ENCODE assay signal across 8 cellular contexts in genomic region chr17:75864448-75864871, GRCh38. TPM values are rescaled to one million over a fixed set of nuclear protein-coding genes. Genes with fewer than 3 reads are reported as not detected.
DNase-seq lines count a peak whose midpoint lies in the region; ATAC-seq, FAIRE-seq and TF ChIP-seq lines count a peak whose summit lies in the region.

No MANE protein-coding gene starts in this region.

- H4K20me1 ChIP-seq in Karpas-422 (ENCODE audit: insufficient read depth, low read depth, low read length) (no peaks in the 10 kb centered on the region), astrocyte (ENCODE audit: insufficient read depth, low read length) (no peaks in the 10 kb centered on the region)

- H3K79me2 ChIP-seq in Karpas-422 (ENCODE audit: low read length) = no peaks in the 10 kb centered on the region
- H3K79me2 ChIP-seq in astrocyte (ENCODE audit: insufficient read depth, low read length) = no peaks in the 10 kb centered on the region

- peaks cover 9% of the 10 kb centered on the region for H3K4me1 ChIP-seq in Karpas-422 (ENCODE audit: low read length)
- H3K4me1 ChIP-seq in astrocyte (ENCODE audit: insufficient read depth, low read length) = peaks cover 13% of the 10 kb centered on the region
- no peaks in the 10 kb centered on the region for H3K4me1 ChIP-seq in right lobe of liver
- no peaks in the 10 kb centered on the region for H3K4me1 ChIP-seq in uterus

- intact Hi-C loops in right lobe of liver (cut with DNase I) = no loop called here
- intact Hi-C loops in uterus (cut with DNase I; ENCODE audit: low total_unique reads) = no loop called here

- H3K9me3 Mint-ChIP-seq in astrocyte (ENCODE audit: unreplicated experiment) = no peaks in the 10 kb centered on the region

- peak; percentile 79 for ATAC-seq in GM21723 (IDR thresholded peaks at IDR 0.05; ENCODE audit: unreplicated experiment)
- peak; percentile 27 to 46 (median 42) for ATAC-seq in right lobe of liver

- H3K4me2 ChIP-seq in Karpas-422 (ENCODE audit: low read depth, low read length, poor library complexity, severe bottlenecking) (peak overlapping the region; percentile 21), astrocyte (ENCODE audit: low read length) (peak overlapping the region; percentile 45)

- H2AFZ ChIP-seq in Karpas-422 (ENCODE audit: low read length) (0 out of 2 replicates have a peak overlapping the region, but pooled peaks have one; percentile 71), astrocyte (ENCODE audit: low read depth, low read length) (peak overlapping the region; percentile 23)

- H3K36me3 ChIP-seq in Karpas-422 (ENCODE audit: insufficient read depth, low read length) = no peaks in the 10 kb centered on the region
- H3K36me3 ChIP-seq in astrocyte (ENCODE audit: insufficient read depth, low read length) = no peaks in the 10 kb centered on the region
- no peaks in the 10 kb centered on the region for H3K36me3 ChIP-seq in right lobe of liver
- H3K36me3 ChIP-seq in uterus = no peaks in the 10 kb centered on the region

- H3K27me3 ChIP-seq in Karpas-422 (ENCODE audit: low read length) (no peaks in the 10 kb centered on the region), astrocyte (ENCODE audit: insufficient read depth, low read length) (no peaks in the 10 kb centered on the region), right lobe of liver (no peaks in the 10 kb centered on the region), uterus (no peaks in the 10 kb centered on the region)

- H3K9me3 ChIP-seq in Karpas-422 (ENCODE audit: low read length) (no peaks in the 10 kb centered on the region), astrocyte (ENCODE audit: insufficient read depth, low read depth, low read length) (no peaks in the 10 kb centered on the region), right lobe of liver (no peaks in the 10 kb centered on the region), uterus (no peaks in the 10 kb centered on the region)

- H3K27me3 Mint-ChIP-seq in astrocyte (ENCODE audit: low read depth, unreplicated experiment) = no peaks in the 10 kb centered on the region

- TF ChIP-seq CTCF in astrocyte (IDR thresholded peaks at IDR 0.05; ENCODE audit: insufficient read depth, low read depth, low read length) (no peak), right lobe of liver (IDR thresholded peaks at IDR 0.05) (no peak), uterus (IDR thresholded peaks at IDR 0.05) (no peak)

- no peak overlapping the region for H3K4me3 ChIP-seq in Karpas-422 (ENCODE audit: low read length)
- H3K4me3 ChIP-seq in astrocyte (ENCODE audit: insufficient read depth, low read depth, low read length) = peak overlapping the region; percentile 15
- no peak overlapping the region for H3K4me3 ChIP-seq in right lobe of liver
- no peak overlapping the region for H3K4me3 ChIP-seq in uterus

- H3K27ac Mint-ChIP-seq in astrocyte (ENCODE audit: unreplicated experiment) = no peak overlapping the region

- TF ChIP-seq POLR2A in right lobe of liver (IDR thresholded peaks at IDR 0.05) = no peak
- TF ChIP-seq POLR2A in uterus (IDR thresholded peaks at IDR 0.05) = no peak

- DNase-seq in NCI-H2107 treated with DMSO at 0.1 percent for 48 hours (lab: John Stamatoyannopoulos, UW; ENCODE audit: unreplicated experiment) (peak; percentile 69), NCI-H2107 (lab: John Stamatoyannopoulos, UW) (no peak), Karpas-422 (peak; percentile 70), astrocyte (ENCODE audit: low read depth) (peak; percentile 49), right lobe of liver (no peak), uterus (peak; percentile 79 to 84), COLO668 (lab: John Stamatoyannopoulos, UW; ENCODE audit: unreplicated experiment) (no peak)

- H3K9me2 ChIP-seq in Karpas-422 (replicated peaks; ENCODE audit: insufficient read depth, low read length) = no peaks in the 10 kb centered on the region

- H3K27ac ChIP-seq in Karpas-422 (ENCODE audit: low read length) (no peak overlapping the region), astrocyte (ENCODE audit: low read depth, low read length) (no peak overlapping the region), right lobe of liver (no peak overlapping the region), uterus (peak overlapping the region; percentile 76 to 81)

- H3K4me3 Mint-ChIP-seq in astrocyte (ENCODE audit: unreplicated experiment) = no peak overlapping the region

- H3K36me3 Mint-ChIP-seq in astrocyte (ENCODE audit: low read depth, unreplicated experiment) = peaks cover 3% of the 10 kb centered on the region

- H3K9ac ChIP-seq in Karpas-422 (ENCODE audit: low read length) (peak overlapping the region; percentile 22; the same call in 1 of the 2 replicates), astrocyte (ENCODE audit: low read length) (peak overlapping the region; percentile 43)

- peaks cover 2% of the 10 kb centered on the region for H3K4me1 Mint-ChIP-seq in astrocyte (ENCODE audit: low read depth, unreplicated experiment)

- 43% methylated on average over 6 of the region's 8 CpGs for WGBS in right lobe of liver (ENCODE audit: insufficient coverage, low coverage, low lambda C conversion rate, missing lambda C conversion rate)

- FAIRE-seq in astrocyte (lab: Jason Lieb, UNC) = no peak

RNA-seq across cellular contexts. Expression of gene WBP2, which starts 9.3 kb away (rescaled TPM):
- 27.9 and 42.7 TPM in 2 replicates for total RNA-seq in Karpas-422 (2014; rRNA removed; shearing (Covaris generic); ENCODE audit: low replicate concordance)
- 65.6 and 72.6 TPM in 2 replicates for total RNA-seq in astrocyte
- 10 to 100 TPM; 57.5 to 99.2 (median 68.7) TPM for total RNA-seq in right lobe of liver
- 100 to 1,000 TPM in 1 of 4 donors, 10 to 100 TPM in 3; 19.7 to 115 (median 34.5) TPM for total RNA-seq in uterus

RNA-seq across cellular contexts. Expression of gene TRIM47, which starts 13.9 kb away (rescaled TPM):
- 7.9 and 16.4 TPM in 2 replicates for total RNA-seq in Karpas-422 (2014; rRNA removed; shearing (Covaris generic); ENCODE audit: low replicate concordance)
- total RNA-seq in astrocyte (5.6 and 5.9 TPM in 2 replicates), right lobe of liver (10 to 100 TPM in 5 of 6 experiments, 1 to 10 TPM in 1; 9.1 to 27.0 (median 21.5) TPM), uterus (10 to 100 TPM in 3 of 4 donors, 1 to 10 TPM in 1; 6.8 to 70.1 (median 19.0) TPM)

RNA-seq across cellular contexts. Expression of gene UNC13D, which starts 20.3 kb away (rescaled TPM):
- 30.9 and 52.5 TPM in 2 replicates for total RNA-seq in Karpas-422 (2014; rRNA removed; shearing (Covaris generic); ENCODE audit: low replicate concordance)
- total RNA-seq in astrocyte = 2.5 and 2.7 TPM in 2 replicates
- total RNA-seq in right lobe of liver = 10 to 100 TPM in 3 of 6 experiments, 1 to 10 TPM in 3; 3.4 to 12.5 (median 10.7) TPM
- 10 to 100 TPM in 2 of 4 donors, 1 to 10 TPM in 2; 1.2 to 32.7 (median 11.8) TPM for total RNA-seq in uterus

RNA-seq across cellular contexts. Expression of gene TRIM65, which starts 32.3 kb away (rescaled TPM):
- 18.4 and 39.5 TPM in 2 replicates for total RNA-seq in Karpas-422 (2014; rRNA removed; shearing (Covaris generic); ENCODE audit: low replicate concordance)
- total RNA-seq in astrocyte (15.4 and 20.1 TPM in 2 replicates), right lobe of liver (1 to 10 TPM; 5.9 to 8.1 (median 7.6) TPM), uterus (10 to 100 TPM; 20.0 to 36.9 (median 30.1) TPM)

RNA-seq across cellular contexts. Expression of gene MRPL38, which starts 40.2 kb away (rescaled TPM):
- total RNA-seq in Karpas-422 (2014; rRNA removed; shearing (Covaris generic); ENCODE audit: low replicate concordance) = 33.5 and 42.7 TPM in 2 replicates
- total RNA-seq in astrocyte (58.9 and 65.6 TPM in 2 replicates), right lobe of liver (10 to 100 TPM; 46.1 to 79.8 (median 57.3) TPM), uterus (10 to 100 TPM; 32.3 to 99.8 (median 47.8) TPM)

Comparison
In these comparisons a context has a peak if more than half of its experiments do, and no peak if none do; other contexts are left out.
1. DNase-seq: peak in NCI-H2107 treated with DMSO at 0.1 percent for 48 hours (single experiment), Karpas-422 (single experiment), astrocyte (single experiment) and uterus (2 of 2); none in NCI-H2107 (single experiment), right lobe of liver (0 of 3) and COLO668 (single experiment).
2. H3K27ac ChIP-seq: peak in uterus (2 of 2); none in Karpas-422 (single experiment), astrocyte (single experiment) and right lobe of liver (0 of 3).